Comparison of ENCODE assay signal across 1 cellular context in genomic region chr2:179057737-179058136, GRCh38.
TF ChIP-seq lines count a peak whose summit lies in the region.

No MANE protein-coding gene starts in this region.

TF ChIP-seq in K562, 482 proteins besides CTCF, POLR2A, EP300 and RAD21:
- TF ChIP-seq NFIC (IDR thresholded peaks at IDR 0.05) = peak; percentile 47; the same call in 1 of the 2 replicates
- no peak for TF ChIP-seq MCM7 (IDR thresholded peaks at IDR 0.05)
- TF ChIP-seq ZNF431 (CRISPR knock-in tag; IDR thresholded peaks at IDR 0.05) = no peak
